In genomic region chrX:70336767-70337166, GRCh38 we compare ENCODE assay signal across 12 cellular contexts. TPM values are rescaled to one million over a fixed set of nuclear protein-coding genes. Genes with fewer than 3 reads are reported as not detected.
A peak's percentile ranks its signal among the peaks of the same experiment; 100 is the strongest.
DNase-seq lines count a peak whose midpoint lies in the region; ATAC-seq and TF ChIP-seq lines count a peak whose summit lies in the region.
"Had no signal": no experiment of that assay in that cellular context is flagged by ENCODE, and none has a peak within 500 bp of the region (broad histone marks: within the 10 kb centered on the region; RNA-seq: fewer than 3 reads in every experiment).

No MANE protein-coding gene starts in this region.

- no peak for TF ChIP-seq CTCF in GM20000 (IDR thresholded peaks at IDR 0.05; ENCODE audit: extremely low read depth, missing control alignments)

- peak; percentile 100 for ATAC-seq in GM18909 (IDR thresholded peaks at IDR 0.05; ENCODE audit: poor library complexity, unreplicated experiment)
- ATAC-seq in GM21528 (IDR thresholded peaks at IDR 0.05; ENCODE audit: low FRiP score, unreplicated experiment), result peak; percentile 100
- ATAC-seq in HG03135 (IDR thresholded peaks at IDR 0.05; ENCODE audit: unreplicated experiment), result peak; percentile 100
- peak; percentile 44 for ATAC-seq in activated CD8-positive, alpha-beta T cell treated with anti-CD3 and anti-CD28 coated beads, Interleukin-2, amount 10 ng/mL, durations not matched to agents 7 days and 5 days
- ATAC-seq: gastroesophageal sphincter had no signal

- H3K4me3 Mint-ChIP-seq in activated CD8-positive, alpha-beta T cell treated with anti-CD3 and anti-CD28 coated beads, Interleukin-2, amount 10 ng/mL, durations not matched to agents 7 days and 5 days, result no peak overlapping the region

- H3K36me3 Mint-ChIP-seq in activated CD8-positive, alpha-beta T cell treated with anti-CD3 and anti-CD28 coated beads, Interleukin-2, amount 10 ng/mL, durations not matched to agents 7 days and 5 days (ENCODE audit: low read depth), result peaks cover 34% of the 10 kb centered on the region

- POLR2A ChIA-PET in activated CD8-positive, alpha-beta T cell treated with anti-CD3 and anti-CD28 coated beads, Interleukin-2, amount 10 ng/mL, durations not matched to agents 7 days and 5 days (lab: Charles Lee), result no interaction called here

- no peaks in the 10 kb centered on the region for H3K9me3 Mint-ChIP-seq in activated CD8-positive, alpha-beta T cell treated with anti-CD3 and anti-CD28 coated beads, Interleukin-2, amount 10 ng/mL, durations not matched to agents 7 days and 5 days (ENCODE audit: insufficient read depth)

- no peak for DNase-seq in activated CD8-positive, alpha-beta T cell treated with anti-CD3 and anti-CD28 coated beads, Interleukin-2, amount 10 ng/mL, durations not matched to agents 7 days and 5 days
- DNase-seq in SW480 (ENCODE audit: low spot score) (no peak), GM20000 (ENCODE audit: low spot score) (no peak), NCI-H1105 (lab: John Stamatoyannopoulos, UW) (no peak), GF-D8 (lab: John Stamatoyannopoulos, UW) (no peak)
- DNase-seq: mesendoderm, NCI-H2171 had no signal

- CTCF ChIA-PET in activated CD8-positive, alpha-beta T cell treated with anti-CD3 and anti-CD28 coated beads, Interleukin-2, amount 10 ng/mL, durations not matched to agents 7 days and 5 days (lab: Charles Lee), result no interaction called here

- H3K27ac Mint-ChIP-seq in activated CD8-positive, alpha-beta T cell treated with anti-CD3 and anti-CD28 coated beads, Interleukin-2, amount 10 ng/mL, durations not matched to agents 7 days and 5 days, result no peak overlapping the region

- no peaks in the 10 kb centered on the region for H3K27me3 Mint-ChIP-seq in activated CD8-positive, alpha-beta T cell treated with anti-CD3 and anti-CD28 coated beads, Interleukin-2, amount 10 ng/mL, durations not matched to agents 7 days and 5 days (ENCODE audit: low read depth)

- H3K4me1 Mint-ChIP-seq in activated CD8-positive, alpha-beta T cell treated with anti-CD3 and anti-CD28 coated beads, Interleukin-2, amount 10 ng/mL, durations not matched to agents 7 days and 5 days (ENCODE audit: low read depth), result peaks cover 12% of the 10 kb centered on the region

RNA-seq across cellular contexts. Expression of gene KIF4A, which starts 46.9 kb away (rescaled TPM):
- 10 to 100 TPM; 41.3 to 44.3 TPM for total RNA-seq in activated CD8-positive, alpha-beta T cell treated with anti-CD3 and anti-CD28 coated beads, Interleukin-2, amount 10 ng/mL, durations not matched to agents 7 days and 5 days

RNA-seq across cellular contexts. Expression of gene PDZD11, which starts 47.0 kb away (rescaled TPM):
- 10 to 100 TPM; 38.7 to 39.7 TPM for total RNA-seq in activated CD8-positive, alpha-beta T cell treated with anti-CD3 and anti-CD28 coated beads, Interleukin-2, amount 10 ng/mL, durations not matched to agents 7 days and 5 days

RNA-seq across cellular contexts. Expression of gene RAB41, which starts 54.8 kb away (rescaled TPM):
- total RNA-seq in activated CD8-positive, alpha-beta T cell treated with anti-CD3 and anti-CD28 coated beads, Interleukin-2, amount 10 ng/mL, durations not matched to agents 7 days and 5 days, result not detected
- total RNA-seq: gastroesophageal sphincter; T-helper 1 cell treated with Interleukin-12 subunit alpha and Interleukin-12 subunit beta and Interleukin-4 antibody, amounts not matched to agents 30 ng/mL and 1 ng/mL, for 36 hours had no signal

Comparison
In these comparisons a context has a peak if more than half of its experiments do, and no peak if none do; other contexts are left out.
1. ATAC-seq: peak in every context shown above with its lines; median percentile 100 in GM18909; 100 in GM21528; 100 in HG03135; 44 in activated CD8-positive, alpha-beta T cell treated with anti-CD3 and anti-CD28 coated beads, Interleukin-2, amount 10 ng/mL, durations not matched to agents 7 days and 5 days.